Comparison of ENCODE assay signal across 19 cellular contexts in the genomic region with DNA sequence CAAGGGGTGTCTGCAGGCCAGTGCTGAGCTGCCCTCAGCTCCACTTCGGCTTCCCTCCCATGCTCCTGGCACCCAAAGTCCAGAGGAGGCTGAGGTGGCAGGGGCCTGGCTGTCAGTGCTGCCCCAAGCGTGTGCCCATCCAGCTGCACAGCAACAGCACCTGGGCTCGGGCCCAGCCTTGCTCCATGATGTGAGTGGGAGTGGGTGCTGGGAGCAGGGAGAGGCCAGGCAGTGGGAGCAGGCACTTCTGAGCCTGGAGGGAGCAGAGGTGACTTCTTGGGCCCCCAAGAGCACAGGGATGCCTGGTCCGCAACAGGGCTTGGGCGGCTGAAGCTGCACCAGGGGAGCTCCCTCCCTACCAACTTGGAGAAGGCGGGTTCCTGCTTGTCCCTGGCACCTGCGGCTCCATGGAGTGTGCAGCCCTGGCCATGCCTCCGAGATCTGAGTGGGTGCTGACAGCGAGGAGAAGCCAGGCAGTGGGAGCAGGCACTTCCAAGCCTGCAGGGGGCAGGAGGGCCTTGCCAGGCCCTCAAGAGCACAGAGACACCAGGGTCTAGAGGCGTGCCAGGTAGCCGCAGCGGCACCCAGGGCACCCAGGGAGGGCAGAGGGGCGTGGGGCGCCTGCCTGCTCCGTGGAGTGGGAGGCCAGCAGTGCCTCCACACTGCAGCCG.
"Had no signal": no experiment of that assay in that cellular context is flagged by ENCODE, and none has a peak within 500 bp of the region (broad histone marks: within the 10 kb centered on the region; RNA-seq: fewer than 3 reads in every experiment).

No MANE protein-coding gene starts in this region.

- H3K4me1 ChIP-seq: breast epithelium, colonic mucosa, heart left ventricle, pancreas had no signal

- H3K36me3 Mint-ChIP-seq: memory B cell; natural killer cell treated with Interleukin-12 subunit alpha and Interleukin-12 subunit beta and Interleukin-15 and Interleukin-18, amount 100 ng/mL, for 72 hours; stimulated activated effector memory CD8-positive, alpha-beta T cell treated with anti-CD3 and anti-CD28 coated beads, Interleukin-12 subunit alpha, Interleukin-12 subunit beta, amount 100 ng/mL, for 72 hours; type B pancreatic cell had no signal

- ATAC-seq: effector memory CD8-positive, alpha-beta T cell; left colon; pancreas; stimulated activated effector memory CD8-positive, alpha-beta T cell treated with anti-CD3 and anti-CD28 coated beads, Interleukin-12 subunit alpha, Interleukin-12 subunit beta, amount 100 ng/mL, for 72 hours had no signal

- H3K36me3 ChIP-seq: breast epithelium, colonic mucosa, heart left ventricle, neutrophil, pancreas, thoracic aorta had no signal

- H3K27ac Mint-ChIP-seq: activated naive CD8-positive, alpha-beta T cell treated with anti-CD3 and anti-CD28 coated beads for 36 hours; activated T-cell treated with anti-CD3 and anti-CD28 coated beads, Interleukin-2, amount 50 U/mL, for 24 hours; effector memory CD8-positive, alpha-beta T cell; memory B cell; natural killer cell treated with Interleukin-12 subunit alpha and Interleukin-12 subunit beta and Interleukin-15 and Interleukin-18, amount 100 ng/mL, for 72 hours; stimulated activated effector memory CD8-positive, alpha-beta T cell treated with anti-CD3 and anti-CD28 coated beads, Interleukin-12 subunit alpha, Interleukin-12 subunit beta, amount 100 ng/mL, for 72 hours; type B pancreatic cell had no signal

- H3K27me3 ChIP-seq: breast epithelium, colonic mucosa, dorsolateral prefrontal cortex, heart left ventricle, neutrophil, pancreas had no signal

- H3K4me1 Mint-ChIP-seq: activated naive CD8-positive, alpha-beta T cell treated with anti-CD3 and anti-CD28 coated beads for 36 hours; central memory CD8-positive, alpha-beta T cell; memory B cell; stimulated activated effector memory CD8-positive, alpha-beta T cell treated with anti-CD3 and anti-CD28 coated beads, Interleukin-12 subunit alpha, Interleukin-12 subunit beta, amount 100 ng/mL, for 72 hours had no signal

- H3K4me3 ChIP-seq: breast epithelium, colonic mucosa, dorsolateral prefrontal cortex, heart left ventricle, pancreas, thoracic aorta had no signal

- H3K4me3 Mint-ChIP-seq: activated naive CD8-positive, alpha-beta T cell treated with anti-CD3 and anti-CD28 coated beads for 36 hours; activated T-cell treated with anti-CD3 and anti-CD28 coated beads, Interleukin-2, amount 50 U/mL, for 24 hours; central memory CD8-positive, alpha-beta T cell; effector memory CD8-positive, alpha-beta T cell; memory B cell; natural killer cell treated with Interleukin-12 subunit alpha and Interleukin-12 subunit beta and Interleukin-15 and Interleukin-18, amount 100 ng/mL, for 72 hours; stimulated activated effector memory CD8-positive, alpha-beta T cell treated with anti-CD3 and anti-CD28 coated beads, Interleukin-12 subunit alpha, Interleukin-12 subunit beta, amount 100 ng/mL, for 72 hours; type B pancreatic cell had no signal

- DNase-seq: activated naive CD4-positive, alpha-beta T cell treated with Interleukin-2 at 50 U/mL for 16 hours; activated naive CD8-positive, alpha-beta T cell treated with anti-CD3 and anti-CD28 coated beads for 36 hours; activated T-cell treated with anti-CD3 and anti-CD28 coated beads, Interleukin-2, amount 50 U/mL, for 24 hours; colonic mucosa; effector memory CD8-positive, alpha-beta T cell; stimulated activated CD4-positive, alpha-beta T cell treated with anti-CD3 and anti-CD28 coated beads, Interleukin-12 subunit alpha, Interleukin-12 subunit beta, amount 100 ng/mL, for 4 hours; T-helper 9 cell had no signal

- H3K9me3 Mint-ChIP-seq: type B pancreatic cell had no signal

- H3K27ac ChIP-seq: breast epithelium, colonic mucosa, dorsolateral prefrontal cortex, heart left ventricle, neutrophil, pancreas, thoracic aorta had no signal

- H3K9me3 ChIP-seq: breast epithelium, colonic mucosa, heart left ventricle, neutrophil, pancreas, thoracic aorta had no signal

- H3K27me3 Mint-ChIP-seq: activated naive CD8-positive, alpha-beta T cell treated with anti-CD3 and anti-CD28 coated beads for 36 hours; activated T-cell treated with anti-CD3 and anti-CD28 coated beads, Interleukin-2, amount 50 U/mL, for 24 hours; central memory CD8-positive, alpha-beta T cell; effector memory CD8-positive, alpha-beta T cell; memory B cell; natural killer cell treated with Interleukin-12 subunit alpha and Interleukin-12 subunit beta and Interleukin-15 and Interleukin-18, amount 100 ng/mL, for 72 hours; type B pancreatic cell had no signal
